Comparison of ENCODE assay signal across 23 cellular contexts in genomic region chr7:6886198-6886597, GRCh38.
"Had no signal": no experiment of that assay in that cellular context is flagged by ENCODE, and none has a peak within 500 bp of the region (broad histone marks: within the 10 kb centered on the region; RNA-seq: fewer than 3 reads in every experiment).

No MANE protein-coding gene starts in this region.

- ATAC-seq: Panc1, T-helper 17 cell had no signal

- H3K27ac Mint-ChIP-seq: T-helper 17 cell had no signal

- H3K4me3 Mint-ChIP-seq: T-helper 17 cell had no signal

- H3K4me1 Mint-ChIP-seq: T-helper 17 cell had no signal

- H3K9ac ChIP-seq: SK-N-SH had no signal

- DNase-seq: Karpas-422, KG1, MG63, NCI-H1048, NCI-H1105, NCI-H1417, NCI-H1436 treated with DMSO at 0.1 percent for 48 hours, NCI-H1694, NCI-H187 treated with DMSO at 0.1 percent for 48 hours, NCI-H2029 treated with DMSO at 0.1 percent for 48 hours, NCI-H2171 treated with DMSO at 0.1 percent for 48 hours, NCI-H2227 treated with DMSO at 0.1 percent for 48 hours, NCI-H510A, NCI-H524 treated with DMSO at 0.1 percent for 48 hours, NCI-H69, NCI-H774, SHP77, SK-N-SH, T-helper 1 cell, T-helper 17 cell had no signal

- H3K36me3 ChIP-seq: MG63 had no signal

- H3K4me2 ChIP-seq: SK-N-SH had no signal

- H3K27me3 ChIP-seq: MG63 had no signal

- H3K4me3 ChIP-seq: MG63 had no signal

- H3K9me2 ChIP-seq: SK-N-SH had no signal

- H3K9me3 ChIP-seq: MG63, SK-N-SH had no signal

- H3K27ac ChIP-seq: HL-60, RWPE1 had no signal
